In genomic region chr5:9498541-9499497, GRCh38 we compare ENCODE assay signal across 1 cellular context.
TF ChIP-seq lines count a peak whose summit lies in the region.

No MANE protein-coding gene starts in this region.

TF ChIP-seq in GM12878, 131 proteins besides CTCF, POLR2A, EP300 and RAD21:
- no peak for TF ChIP-seq SIX5 (IDR thresholded peaks at IDR 0.05; ENCODE audit: low read depth, low read length, severe bottlenecking)
- peak; percentile 43; the same call in 1 of the 2 replicates for TF ChIP-seq SMC3 (IDR thresholded peaks at IDR 0.05; ENCODE audit: borderline replicate concordance, low read length)
